In genomic region chr9:33233659-33234335, GRCh38 we compare ENCODE assay signal across 10 cellular contexts. TPM values are rescaled to one million over a fixed set of nuclear protein-coding genes. Genes with fewer than 3 reads are reported as not detected.
DNase-seq lines count a peak whose midpoint lies in the region; ATAC-seq and TF ChIP-seq lines count a peak whose summit lies in the region.
"Had no signal": no experiment of that assay in that cellular context is flagged by ENCODE, and none has a peak within 500 bp of the region (broad histone marks: within the 10 kb centered on the region; RNA-seq: fewer than 3 reads in every experiment).

No MANE protein-coding gene starts in this region.

- no peaks in the 10 kb centered on the region for H3K9me3 ChIP-seq in right cardiac atrium (ENCODE audit: control insufficient read depth, low read length)
- H3K9me3 ChIP-seq: tibial nerve had no signal

- H3K4me3 ChIP-seq in right cardiac atrium (ENCODE audit: low read length) (no peak overlapping the region), foreskin fibroblast (ENCODE audit: low read depth in 1 of 2, low read length in 2 of 2) (no peak overlapping the region)
- H3K4me3 ChIP-seq: tibial nerve had no signal

- H3K27me3 ChIP-seq in right cardiac atrium (ENCODE audit: control insufficient read depth, insufficient read depth), result no peaks in the 10 kb centered on the region

- intact Hi-C loops in right cardiac atrium (cut with DNase I), result no loop called here
- intact Hi-C loops in Right ventricle myocardium inferior (cut with DNase I), result no loop called here

- TF ChIP-seq CTCF in foreskin fibroblast (IDR thresholded peaks at IDR 0.05; ENCODE audit: low read depth, low read length), result no peak

- WGBS in right cardiac atrium, result 42% methylated on average over 1 of the region's 1 CpG

- DNase-seq in right cardiac atrium (peak in 1 of 3 donors; percentile 27), Right ventricle myocardium inferior (ENCODE audit: missing footprints) (no peak), RPMI8226 (peak; percentile 95), foreskin fibroblast (peak; percentile 89 to 96), NCI-H1694 treated with DMSO at 0.1 percent for 48 hours (lab: John Stamatoyannopoulos, UW) (no peak), SKM-1 (lab: John Stamatoyannopoulos, UW; ENCODE audit: unreplicated experiment) (no peak), middle frontal gyrus (ENCODE audit: extremely low spot score, low spot score) (no peak)

- H3K27ac ChIP-seq in right cardiac atrium (ENCODE audit: low read length), result no peak overlapping the region

- no peaks in the 10 kb centered on the region for H3K4me1 ChIP-seq in right cardiac atrium (ENCODE audit: control insufficient read depth, insufficient read depth, low read length)
- H3K4me1 ChIP-seq: tibial nerve had no signal

- peak; percentile 29 to 30 for ATAC-seq in right cardiac atrium
- ATAC-seq in Right ventricle myocardium inferior, result no peak
- no peak for ATAC-seq in GM18519 (IDR thresholded peaks at IDR 0.05; ENCODE audit: low FRiP score, unreplicated experiment)

RNA-seq across cellular contexts. Expression of gene SPINK4, which starts 6.2 kb away (rescaled TPM):
- total RNA-seq in right cardiac atrium, result not detected
- not detected for polyA plus RNA-seq in right cardiac atrium
- total RNA-seq in Right ventricle myocardium inferior, result not detected
- total RNA-seq: mononuclear cell, tibial nerve had no signal

RNA-seq across cellular contexts. Expression of gene BAG1, which starts 30.7 kb away (rescaled TPM):
- 100 to 1,000 TPM; 199 to 229 (median 206) TPM for total RNA-seq in right cardiac atrium
- 222 TPM for polyA plus RNA-seq in right cardiac atrium
- total RNA-seq in Right ventricle myocardium inferior, result 132 TPM

RNA-seq across cellular contexts. Expression of gene CHMP5, which starts 31.1 kb away (rescaled TPM):
- total RNA-seq in right cardiac atrium (10 to 100 TPM; 46.7 to 56.1 (median 52.1) TPM), Right ventricle myocardium inferior (51.5 TPM)
- polyA plus RNA-seq in right cardiac atrium, result 56.7 TPM

RNA-seq across cellular contexts. Expression of gene NFX1, which starts 56.5 kb away (rescaled TPM):
- total RNA-seq in right cardiac atrium (10 to 100 TPM; 29.2 to 37.6 (median 31.1) TPM), Right ventricle myocardium inferior (29.3 TPM)
- polyA plus RNA-seq in right cardiac atrium, result 12.3 TPM

Comparison
In these comparisons a context has a peak if more than half of its experiments do, and no peak if none do; other contexts are left out.
1. ATAC-seq: peak in right cardiac atrium (2 of 2); none in Right ventricle myocardium inferior (single experiment) and GM18519 (single experiment).
2. DNase-seq: peak in RPMI8226 (single experiment) and foreskin fibroblast (2 of 2); none in Right ventricle myocardium inferior (single experiment), NCI-H1694 treated with DMSO at 0.1 percent for 48 hours (single experiment), SKM-1 (single experiment) and middle frontal gyrus (single experiment).